Comparison of ENCODE assay signal across 18 cellular contexts in genomic region chr2:119958642-119959268, GRCh38. TPM values are rescaled to one million over a fixed set of nuclear protein-coding genes. Genes with fewer than 3 reads are reported as not detected.
A peak's percentile ranks its signal among the peaks of the same experiment; 100 is the strongest.
DNase-seq lines count a peak whose midpoint lies in the region; ATAC-seq, FAIRE-seq and TF ChIP-seq lines count a peak whose summit lies in the region.
"Had no signal": no experiment of that assay in that cellular context is flagged by ENCODE, and none has a peak within 500 bp of the region (broad histone marks: within the 10 kb centered on the region; RNA-seq: fewer than 3 reads in every experiment).

No MANE protein-coding gene starts in this region.

- H3K36me3 ChIP-seq in HepG2 (replicated peaks in 1 of 2; ENCODE audit: control insufficient read depth in 1 of 2, insufficient read depth in 2 of 2, low read length in 2 of 2), result peaks cover 7 to 23% of the 10 kb centered on the region in 2 experiments; a peak in 4 of 5 replicates
- H3K36me3 ChIP-seq in right lobe of liver, result peaks cover 0 to 2% (median 0%) of the 10 kb centered on the region in 4 donors
- H3K36me3 ChIP-seq in adipocyte (ENCODE audit: control insufficient read depth, insufficient read depth, low read length, severe bottlenecking), result peaks cover 36% of the 10 kb centered on the region

- H3K27ac ChIP-seq in HepG2 (ENCODE audit: extremely low read length, insufficient read depth, low read length) (no peak overlapping the region), right lobe of liver (no peak overlapping the region), foreskin keratinocyte (no peak overlapping the region)
- H3K27ac ChIP-seq: pancreas, upper lobe of left lung had no signal

- FAIRE-seq in HepG2 (lab: Jason Lieb, UNC), result no peak
- FAIRE-seq: GM12891, pancreas had no signal

- no peak for TF ChIP-seq POLR2A in HepG2 (IDR thresholded peaks at IDR 0.05; ENCODE audit: insufficient read depth in 1 of 2, low read depth in 2 of 2, low read length in 2 of 2)
- TF ChIP-seq POLR2A in right lobe of liver (IDR thresholded peaks at IDR 0.05), result no peak

- H3K9me3 ChIP-seq in HepG2 (ENCODE audit: low read length), result 0 out of 2 replicates have a peak, but pooled peaks cover 4% of the 10 kb centered on the region
- no peaks in the 10 kb centered on the region for H3K9me3 ChIP-seq in right lobe of liver
- H3K9me3 ChIP-seq in adipocyte (ENCODE audit: control insufficient read depth, low read length), result peaks cover 7% of the 10 kb centered on the region
- H3K9me3 ChIP-seq: pancreas, upper lobe of left lung had no signal

- no peaks in the 10 kb centered on the region for H3K27me3 ChIP-seq in HepG2 (ENCODE audit: control insufficient read depth in 1 of 2, insufficient read depth in 2 of 2, low read length in 2 of 2)
- no peaks in the 10 kb centered on the region for H3K27me3 ChIP-seq in right lobe of liver
- no peaks in the 10 kb centered on the region for H3K27me3 ChIP-seq in adipocyte (replicated peaks; ENCODE audit: control insufficient read depth, insufficient read depth, low read length)
- no peaks in the 10 kb centered on the region for H3K27me3 ChIP-seq in foreskin keratinocyte
- H3K27me3 ChIP-seq: pancreas, upper lobe of left lung had no signal

- no peak overlapping the region for H3K4me3 ChIP-seq in HepG2 (replicated peaks in 1 of 3; ENCODE audit: insufficient read depth in 1 of 3, low read depth in 2 of 3, low read length in 3 of 3)
- no peak overlapping the region for H3K4me3 ChIP-seq in right lobe of liver
- no peak overlapping the region for H3K4me3 ChIP-seq in adipocyte (ENCODE audit: low read length)
- H3K4me3 ChIP-seq: pancreas, upper lobe of left lung had no signal

- H2AFZ ChIP-seq in HepG2 (ENCODE audit: low read length), result no peak overlapping the region

- TF ChIP-seq RAD21 in HepG2 (CRISPR knock-in tag; IDR thresholded peaks at IDR 0.05), result no peak

- CTCF ChIA-PET in HepG2 (lab: Yijun Ruan, JAX; ENCODE audit: low intra/inter-chr PET ratio, low total read pairs), result no interaction called here

- H4K20me1 ChIP-seq in HepG2 (ENCODE audit: insufficient read depth, low read length), result no peaks in the 10 kb centered on the region

- ATAC-seq in HepG2, result no peak
- no peak for ATAC-seq in right lobe of liver
- peak; percentile 50 for ATAC-seq in foreskin keratinocyte
- ATAC-seq in HG02610 (IDR thresholded peaks at IDR 0.05; ENCODE audit: unreplicated experiment), result no peak
- ATAC-seq: HCT116; pancreas; stimulated activated memory B cell treated with anti-CD40 and anti-IgM and Interleukin-4, amounts not matched to agents 10 μg/mL and 1 μg/mL and 100 μg/mL, for 72 hours had no signal

- BruUV-seq in HepG2 (replicated peaks; lab: Mats Ljungman, UMichigan), result no TSS peak

- H3K4me2 ChIP-seq in HepG2 (ENCODE audit: low read depth, low read length), result no peak overlapping the region

- H3K9ac ChIP-seq in HepG2 (ENCODE audit: insufficient read depth, low read depth, low read length) (no peak overlapping the region), adipocyte (ENCODE audit: low read length) (no peak overlapping the region)

- H3K79me2 ChIP-seq in HepG2 (ENCODE audit: insufficient read depth, low read length), result no peaks in the 10 kb centered on the region

- H3K4me1 ChIP-seq in HepG2 (ENCODE audit: insufficient read depth, low read length), result no peaks in the 10 kb centered on the region
- no peaks in the 10 kb centered on the region for H3K4me1 ChIP-seq in right lobe of liver
- H3K4me1 ChIP-seq in adipocyte (ENCODE audit: control insufficient read depth, insufficient read depth, low read length), result peaks cover 18% of the 10 kb centered on the region
- H3K4me1 ChIP-seq in foreskin keratinocyte, result peaks cover 5% of the 10 kb centered on the region
- H3K4me1 ChIP-seq: pancreas had no signal

- TF ChIP-seq CTCF in HepG2 (CRISPR knock-in tag; IDR thresholded peaks at IDR 0.05) (no peak), right lobe of liver (IDR thresholded peaks at IDR 0.05) (no peak), foreskin keratinocyte (conservative IDR thresholded peaks at IDR 0.05) (no peak)

- POLR2A ChIA-PET in HepG2 (lab: Yijun Ruan, JAX), result no interaction called here

- intact Hi-C loops in HepG2 (cut with micrococcal nuclease; ENCODE audit: unreplicated experiment), result no loop called here
- intact Hi-C loops in right lobe of liver (cut with DNase I), result no loop called here

- TF ChIP-seq EP300 in HepG2 (IDR thresholded peaks at IDR 0.05; ENCODE audit: low read depth in 2 of 2, low read length in 2 of 2) (no peak), HepG2 (CRISPR knock-in tag; IDR thresholded peaks at IDR 0.05; ENCODE audit: borderline replicate concordance) (no peak)

- in situ Hi-C loops in HepG2 (cut with HindIII; ENCODE audit: extremely low pct_ligation_motif_present, low pct_unique_long_range_greater_than_20kb), result no loop called here

- DNase-seq in HepG2 (ENCODE audit: low spot score), result no peak
- DNase-seq in right lobe of liver, result no peak
- DNase-seq in adipocyte (ENCODE audit: low read depth), result peak; percentile 20
- DNase-seq in foreskin keratinocyte, result peak; percentile 33 to 70
- DNase-seq in NCI-H187 (lab: John Stamatoyannopoulos, UW), result no peak
- DNase-seq in HuH-7 (ENCODE audit: low spot score), result no peak
- no peak for DNase-seq in NCI-H1417 treated with DMSO at 0.1 percent for 48 hours (lab: John Stamatoyannopoulos, UW)
- DNase-seq: activated CD4-positive, alpha-beta T cell treated with anti-CD3 and anti-CD28 coated beads for 1 hour; Caco-2; NCI-H1092; NCI-H345; pancreas; SHP77 treated with DMSO at 0.1 percent for 48 hours; upper lobe of left lung had no signal

TF ChIP-seq in HepG2, 621 proteins besides CTCF, POLR2A, EP300 and RAD21:
- TF ChIP-seq BRD4 (CRISPR knock-in tag; IDR thresholded peaks at IDR 0.05) (no peak), MAFK (conservative IDR thresholded peaks at IDR 0.05 in 1 of 2, IDR thresholded peaks at IDR 0.05 in 1 of 2; ENCODE audit: low read length in 2 of 2) (peak; percentile 35 to 61; a peak in 2 of 4 replicates), MAFF (IDR thresholded peaks at IDR 0.05; ENCODE audit: low read depth, low read length) (peak; percentile 36)

RNA-seq across cellular contexts. Expression of gene EPB41L5, which starts 54.1 kb away (rescaled TPM):
- total RNA-seq in HepG2 (2016; rRNA removed; fragmentation: Illumina TruSeq; extraction: Trizol), result 47.5 and 64.6 TPM in 2 replicates
- 99.6 and 115 TPM in 2 replicates for total RNA-seq in HepG2 (2016; cell fraction: cytosol; rRNA removed; fragmentation: Illumina TruSeq; extraction: Trizol; ENCODE audit: low read depth)
- total RNA-seq in HepG2 (2016; cell fraction: insoluble cytoplasmic fraction; rRNA removed; fragmentation: Illumina TruSeq; extraction: Trizol), result 44.8 and 61.7 TPM in 2 replicates
- 54.2 and 59.7 TPM in 2 replicates for total RNA-seq in HepG2 (2016; cell fraction: membrane; rRNA removed; fragmentation: Illumina TruSeq; extraction: Trizol)
- 92.1 and 96.5 TPM in 2 replicates for total RNA-seq in HepG2 (2016; cell fraction: nucleus; rRNA removed; fragmentation: Illumina TruSeq; extraction: Trizol)
- polyA plus RNA-seq in HepG2 (2011; rRNA removed), result 33.6 and 40.5 TPM in 2 replicates
- 18.0 and 25.9 TPM in 2 replicates for polyA plus RNA-seq in HepG2 (2011; cell fraction: cytosol; rRNA removed)
- 52.7 and 57.0 TPM in 2 replicates for polyA plus RNA-seq in HepG2 (2011; cell fraction: nucleus; rRNA removed)
- 27.8 and 36.9 TPM in 2 replicates for polyA plus RNA-seq in HepG2 (2012)
- polyA plus RNA-seq in HepG2 (2016; cell fraction: cytosol; fragmentation: Illumina TruSeq; extraction: Trizol; ENCODE audit: low read depth), result 2.2 and 2.3 TPM in 2 replicates
- 42.1 and 46.5 TPM in 2 replicates for polyA plus RNA-seq in HepG2 (2016; cell fraction: insoluble cytoplasmic fraction; fragmentation: Illumina TruSeq; extraction: Trizol; ENCODE audit: low read depth)
- polyA plus RNA-seq in HepG2 (2016; cell fraction: membrane; fragmentation: Illumina TruSeq; extraction: Trizol; ENCODE audit: low read depth), result 6.1 and 6.6 TPM in 2 replicates
- 58.6 and 59.7 TPM in 2 replicates for polyA plus RNA-seq in HepG2 (2016; cell fraction: nucleus; fragmentation: Illumina TruSeq; extraction: Trizol; ENCODE audit: insufficient read depth, low read depth)
- 1.2 and 68.6 TPM in 2 replicates for polyA minus RNA-seq in HepG2 (2011; rRNA and poly(A)+ RNA removed; ENCODE audit: low replicate concordance)
- polyA minus RNA-seq in HepG2 (2011; cell fraction: cytosol; rRNA and poly(A)+ RNA removed), result 53.8 and 54.3 TPM in 2 replicates
- polyA minus RNA-seq in HepG2 (2011; cell fraction: nucleus; rRNA and poly(A)+ RNA removed), result 328 and 391 TPM in 2 replicates
- total RNA-seq in right lobe of liver, result 10 to 100 TPM; 27.1 to 54.1 (median 43.3) TPM
- 15.2 and 16.0 TPM in 2 replicates for total RNA-seq in foreskin keratinocyte
- polyA plus RNA-seq in foreskin keratinocyte, result 5.3 and 6.2 TPM in 2 replicates

Comparison
In these comparisons a context has a peak if more than half of its experiments do, and no peak if none do; other contexts are left out.
1. DNase-seq: peak in adipocyte (single experiment) and foreskin keratinocyte (2 of 2); none in HepG2 (single experiment), right lobe of liver (0 of 3), NCI-H187 (0 of 2), HuH-7 (single experiment) and NCI-H1417 treated with DMSO at 0.1 percent for 48 hours (single experiment).